Comparison of ENCODE assay signal across 18 cellular contexts in genomic region chr7:103795787-103796186, GRCh38.
DNase-seq lines count a peak whose midpoint lies in the region; ATAC-seq, FAIRE-seq and TF ChIP-seq lines count a peak whose summit lies in the region.
"Had no signal": no experiment of that assay in that cellular context is flagged by ENCODE, and none has a peak within 500 bp of the region (broad histone marks: within the 10 kb centered on the region; RNA-seq: fewer than 3 reads in every experiment).

No MANE protein-coding gene starts in this region.

- intact Hi-C loops in HepG2 (cut with micrococcal nuclease; ENCODE audit: unreplicated experiment) (no loop called here), right lobe of liver (cut with DNase I) (no loop called here)

- ATAC-seq in HepG2 = no peak
- no peak for ATAC-seq in right lobe of liver
- no peak for ATAC-seq in GM23338
- ATAC-seq: T-cell had no signal

- POLR2A ChIA-PET in HepG2 (lab: Yijun Ruan, JAX) = no interaction called here

- H3K27me3 ChIP-seq in HepG2 (ENCODE audit: control insufficient read depth in 1 of 2, insufficient read depth in 2 of 2, low read length in 2 of 2) = no peaks in the 10 kb centered on the region
- H3K27me3 ChIP-seq in right lobe of liver = no peaks in the 10 kb centered on the region
- no peaks in the 10 kb centered on the region for H3K27me3 ChIP-seq in Karpas-422 (ENCODE audit: low read length)
- H3K27me3 ChIP-seq in GM23338 (ENCODE audit: insufficient read depth) = no peaks in the 10 kb centered on the region

- no peak overlapping the region for H3K27ac Mint-ChIP-seq in activated naive CD8-positive, alpha-beta T cell treated with anti-CD3 and anti-CD28 coated beads for 36 hours
- no peak overlapping the region for H3K27ac Mint-ChIP-seq in GM23338
- H3K27ac Mint-ChIP-seq: T-cell had no signal

- H3K9ac ChIP-seq in HepG2 (ENCODE audit: insufficient read depth, low read depth, low read length) = no peak overlapping the region
- H3K9ac ChIP-seq in Karpas-422 (ENCODE audit: low read length) = no peak overlapping the region
- H3K9ac ChIP-seq: SK-N-SH had no signal

- H4K20me1 ChIP-seq in HepG2 (ENCODE audit: insufficient read depth, low read length) (no peaks in the 10 kb centered on the region), Karpas-422 (ENCODE audit: insufficient read depth, low read depth, low read length) (no peaks in the 10 kb centered on the region), GM23338 (replicated peaks; ENCODE audit: insufficient read depth) (no peaks in the 10 kb centered on the region)

- H3K9me2 ChIP-seq in Karpas-422 (replicated peaks; ENCODE audit: insufficient read depth, low read length) = no peaks in the 10 kb centered on the region
- peaks cover 3% of the 10 kb centered on the region; the same call in 1 of the 2 replicates for H3K9me2 ChIP-seq in GM23338 (ENCODE audit: insufficient read depth)
- H3K9me2 ChIP-seq: SK-N-SH had no signal

- CTCF ChIA-PET in HepG2 (lab: Yijun Ruan, JAX; ENCODE audit: low intra/inter-chr PET ratio, low total read pairs) = no interaction called here

- no peaks in the 10 kb centered on the region for H3K36me3 Mint-ChIP-seq in activated naive CD8-positive, alpha-beta T cell treated with anti-CD3 and anti-CD28 coated beads for 36 hours
- H3K36me3 Mint-ChIP-seq in GM23338 (ENCODE audit: low read depth) = no peaks in the 10 kb centered on the region
- H3K36me3 Mint-ChIP-seq: T-cell had no signal

- H3K27me3 Mint-ChIP-seq in activated naive CD8-positive, alpha-beta T cell treated with anti-CD3 and anti-CD28 coated beads for 36 hours = peaks cover 3% of the 10 kb centered on the region
- no peaks in the 10 kb centered on the region for H3K27me3 Mint-ChIP-seq in GM23338 (ENCODE audit: insufficient read depth, low read depth, poor library complexity)

- no peaks in the 10 kb centered on the region for H3K9me3 ChIP-seq in HepG2 (ENCODE audit: low read length)
- H3K9me3 ChIP-seq in right lobe of liver = no peaks in the 10 kb centered on the region
- H3K9me3 ChIP-seq in Karpas-422 (ENCODE audit: low read length) = no peaks in the 10 kb centered on the region
- H3K9me3 ChIP-seq: Caco-2, HAP-1, SK-N-SH had no signal

- H3K27ac ChIP-seq in HepG2 (ENCODE audit: extremely low read length, insufficient read depth, low read length) = peak overlapping the region; percentile 57
- no peak overlapping the region for H3K27ac ChIP-seq in right lobe of liver
- H3K27ac ChIP-seq in Karpas-422 (ENCODE audit: low read length) = no peak overlapping the region
- no peak overlapping the region for H3K27ac ChIP-seq in GM23338 (ENCODE audit: low read depth)

- H2AFZ ChIP-seq in HepG2 (ENCODE audit: low read length) (no peak overlapping the region), Karpas-422 (ENCODE audit: low read length) (no peak overlapping the region), GM23338 (no peak overlapping the region)

- no TSS peak for BruUV-seq in HepG2 (replicated peaks; lab: Mats Ljungman, UMichigan)

- TF ChIP-seq RAD21 in HepG2 (CRISPR knock-in tag; IDR thresholded peaks at IDR 0.05) = no peak

- peaks cover 0 to 6% of the 10 kb centered on the region in 2 experiments; a peak in 1 of 5 replicates for H3K36me3 ChIP-seq in HepG2 (replicated peaks in 1 of 2; ENCODE audit: control insufficient read depth in 1 of 2, insufficient read depth in 2 of 2, low read length in 2 of 2)
- no peaks in the 10 kb centered on the region for H3K36me3 ChIP-seq in right lobe of liver
- no peaks in the 10 kb centered on the region for H3K36me3 ChIP-seq in Karpas-422 (ENCODE audit: insufficient read depth, low read length)
- no peaks in the 10 kb centered on the region for H3K36me3 ChIP-seq in GM23338 (ENCODE audit: insufficient read depth)
- H3K36me3 ChIP-seq: HAP-1 had no signal

- TF ChIP-seq POLR2A in HepG2 (IDR thresholded peaks at IDR 0.05; ENCODE audit: insufficient read depth in 1 of 2, low read depth in 2 of 2, low read length in 2 of 2) = no peak
- TF ChIP-seq POLR2A in right lobe of liver (IDR thresholded peaks at IDR 0.05) = no peak

- DNase-seq in HepG2 (ENCODE audit: low spot score) (peak; percentile 45), right lobe of liver (no peak), NCI-H2081 (lab: John Stamatoyannopoulos, UW) (peak; percentile 59 to 77), NCI-H748 treated with DMSO at 0.1 percent for 48 hours (lab: John Stamatoyannopoulos, UW) (peak; percentile 53), Karpas-422 (no peak), GM19239 (ENCODE audit: insufficient read length, low spot score) (no peak), GM23338 (ENCODE audit: low spot score) (no peak)
- DNase-seq in activated naive CD8-positive, alpha-beta T cell treated with anti-CD3 and anti-CD28 coated beads for 36 hours = no peak
- DNase-seq: Caco-2, DMS79, NCI-H1694, NCI-H82, Right ventricle myocardium superior, SK-N-SH, T-cell, T-helper 9 cell had no signal

- H3K4me2 ChIP-seq in HepG2 (ENCODE audit: low read depth, low read length) = no peak overlapping the region
- no peak overlapping the region for H3K4me2 ChIP-seq in Karpas-422 (ENCODE audit: low read depth, low read length, poor library complexity, severe bottlenecking)
- no peak overlapping the region for H3K4me2 ChIP-seq in GM23338
- H3K4me2 ChIP-seq: SK-N-SH had no signal

- no peaks in the 10 kb centered on the region for H3K9me3 Mint-ChIP-seq in activated naive CD8-positive, alpha-beta T cell treated with anti-CD3 and anti-CD28 coated beads for 36 hours
- H3K9me3 Mint-ChIP-seq in GM23338 = no peaks in the 10 kb centered on the region

- in situ Hi-C loops in HepG2 (cut with HindIII; ENCODE audit: extremely low pct_ligation_motif_present, low pct_unique_long_range_greater_than_20kb) = no loop called here

- FAIRE-seq in HepG2 (lab: Jason Lieb, UNC) (no peak), GM19239 (lab: Jason Lieb, UNC) (no peak)
- FAIRE-seq: RCC 7860 had no signal

- H3K4me3 ChIP-seq in HepG2 (replicated peaks in 1 of 3; ENCODE audit: insufficient read depth in 1 of 3, low read depth in 2 of 3, low read length in 3 of 3) (no peak overlapping the region), right lobe of liver (no peak overlapping the region), Karpas-422 (ENCODE audit: low read length) (no peak overlapping the region), GM23338 (no peak overlapping the region)
- H3K4me3 ChIP-seq: HAP-1 had no signal

- no peaks in the 10 kb centered on the region for H3F3A ChIP-seq in GM23338 (replicated peaks; ENCODE audit: low read depth)

- H3K79me2 ChIP-seq in HepG2 (ENCODE audit: insufficient read depth, low read length) (peaks cover 5% of the 10 kb centered on the region), Karpas-422 (ENCODE audit: low read length) (no peaks in the 10 kb centered on the region), GM23338 (replicated peaks; ENCODE audit: insufficient read depth) (no peaks in the 10 kb centered on the region)

- peaks cover 35% of the 10 kb centered on the region for H3K4me1 ChIP-seq in HepG2 (ENCODE audit: insufficient read depth, low read length)
- H3K4me1 ChIP-seq in right lobe of liver = no peaks in the 10 kb centered on the region
- H3K4me1 ChIP-seq in Karpas-422 (ENCODE audit: low read length) = no peaks in the 10 kb centered on the region
- H3K4me1 ChIP-seq in GM23338 (ENCODE audit: insufficient read depth) = no peaks in the 10 kb centered on the region
- H3K4me1 ChIP-seq: Caco-2, HAP-1 had no signal

- no peak for TF ChIP-seq EP300 in HepG2 (IDR thresholded peaks at IDR 0.05; ENCODE audit: low read depth in 2 of 2, low read length in 2 of 2)
- no peak for TF ChIP-seq EP300 in HepG2 (CRISPR knock-in tag; IDR thresholded peaks at IDR 0.05; ENCODE audit: borderline replicate concordance)

- TF ChIP-seq CTCF in HepG2 (CRISPR knock-in tag; IDR thresholded peaks at IDR 0.05) (no peak), right lobe of liver (IDR thresholded peaks at IDR 0.05) (no peak), GM23338 (conservative IDR thresholded peaks at IDR 0.05; ENCODE audit: low read depth in 2 of 2) (no peak)

- no peaks in the 10 kb centered on the region for H3K4me1 Mint-ChIP-seq in activated naive CD8-positive, alpha-beta T cell treated with anti-CD3 and anti-CD28 coated beads for 36 hours
- peaks cover 4% of the 10 kb centered on the region; the same call in 2 of the 3 replicates for H3K4me1 Mint-ChIP-seq in GM23338
- H3K4me1 Mint-ChIP-seq: T-cell had no signal

- no peak overlapping the region for H3K4me3 Mint-ChIP-seq in activated naive CD8-positive, alpha-beta T cell treated with anti-CD3 and anti-CD28 coated beads for 36 hours
- no peak overlapping the region for H3K4me3 Mint-ChIP-seq in GM23338
- H3K4me3 Mint-ChIP-seq: T-cell had no signal

TF ChIP-seq in HepG2, 621 proteins besides CTCF, POLR2A, EP300 and RAD21 (continues in another document):
- TF ChIP-seq, protein P1, sequence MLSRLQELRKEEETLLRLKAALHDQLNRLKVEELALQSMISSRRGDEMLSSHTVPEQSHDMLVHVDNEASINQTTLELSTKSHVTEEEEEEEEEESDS (CRISPR knock-in tag; IDR thresholded peaks at IDR 0.05; ENCODE audit: borderline replicate concordance) = no peak
- TF ChIP-seq ZNF317 (CRISPR knock-in tag; IDR thresholded peaks at IDR 0.05) (no peak), ZNF274 (CRISPR knock-in tag; IDR thresholded peaks at IDR 0.05) (no peak), U2AF1 (optimal IDR thresholded peaks at IDR 0.05; ENCODE audit: low read depth, low read length) (no peak), PHF20 (CRISPR knock-in tag; IDR thresholded peaks at IDR 0.05) (no peak), ZNF580 (CRISPR knock-in tag; IDR thresholded peaks at IDR 0.05; ENCODE audit: borderline replicate concordance, low read depth) (no peak)

TF ChIP-seq in GM23338, 12 proteins besides CTCF, POLR2A, EP300 and RAD21 (continues in another document):
- no peak for TF ChIP-seq STAT1 (IDR thresholded peaks at IDR 0.05; ENCODE audit: unreplicated experiment)
- no peak for TF ChIP-seq ZNF114 (CRISPR knock-in tag; IDR thresholded peaks at IDR 0.05)

Comparison
In these comparisons a context has a peak if more than half of its experiments do, and no peak if none do; other contexts are left out.
1. DNase-seq: peak in HepG2 (single experiment), NCI-H2081 (2 of 2) and NCI-H748 treated with DMSO at 0.1 percent for 48 hours (single experiment); none in right lobe of liver (0 of 3), Karpas-422 (single experiment), activated naive CD8-positive, alpha-beta T cell treated with anti-CD3 and anti-CD28 coated beads for 36 hours (single experiment), GM19239 (single experiment) and GM23338 (single experiment).